In genomic region chr10:90047243-90047729, GRCh38 we compare ENCODE assay signal across 11 cellular contexts.
A peak's percentile ranks its signal among the peaks of the same experiment; 100 is the strongest.
DNase-seq lines count a peak whose midpoint lies in the region; ATAC-seq, FAIRE-seq and TF ChIP-seq lines count a peak whose summit lies in the region.
"Had no signal": no experiment of that assay in that cellular context is flagged by ENCODE, and none has a peak within 500 bp of the region (broad histone marks: within the 10 kb centered on the region; RNA-seq: fewer than 3 reads in every experiment).

No MANE protein-coding gene starts in this region.

- no peak for DNase-seq in GM12892 (ENCODE audit: insufficient read length)
- peak; percentile 0 for DNase-seq in NCI-H69 (lab: John Stamatoyannopoulos, UW)
- no peak for DNase-seq in activated CD8-positive, alpha-beta memory T cell treated with anti-CD3 and anti-CD28 coated beads, Interleukin-2, amount 50 U/mL, for 48 hours
- DNase-seq in spleen: no peak
- DNase-seq in AG08396 (ENCODE audit: low spot score): no peak
- no peak for DNase-seq in ACHN
- DNase-seq: DMS 273 treated with DMSO at 0.1 percent for 48 hours, hippocampal formation, ovary had no signal

- in situ Hi-C loops in ACHN (cut with HindIII; ENCODE audit: low pct_ligation_motif_present, low pct_unique_long_range_greater_than_20kb, low sequenced_read_pairs): no loop called here

- peak; percentile 90 for ATAC-seq in GM19455 (IDR thresholded peaks at IDR 0.05; ENCODE audit: unreplicated experiment)
- peak; percentile 78 for ATAC-seq in HG03039 (IDR thresholded peaks at IDR 0.05; ENCODE audit: unreplicated experiment)

- peak overlapping the region in 2 of 8 donors; percentile 4 to 45 for H3K27ac ChIP-seq in spleen
- H3K27ac ChIP-seq: ovary had no signal

- H3K9me3 ChIP-seq in spleen: peaks cover 0 to 15% (median 5%) of the 10 kb centered on the region in 8 donors
- H3K9me3 ChIP-seq: ovary had no signal

- TF ChIP-seq CTCF in spleen (IDR thresholded peaks at IDR 0.05 in 8 of 11, conservative IDR thresholded peaks at IDR 0.05 in 3 of 11): no peak

- no peak overlapping the region for H3K4me3 ChIP-seq in spleen
- H3K4me3 ChIP-seq: ovary had no signal

- intact Hi-C loops in spleen (cut with DNase I; ENCODE audit: low total_unique reads): no loop called here

- H3K4me1 ChIP-seq in spleen: peaks cover 0 to 14% (median 0%) of the 10 kb centered on the region in 6 donors

- TF ChIP-seq POLR2A in GM12892 (IDR thresholded peaks at IDR 0.05; ENCODE audit: low read depth, low read length) (no peak), spleen (IDR thresholded peaks at IDR 0.05) (no peak)

- WGBS in spleen, 5 donors: 55 to 64% (median 59%) methylated on average over 3 of the region's 3 CpGs

- H3K36me3 ChIP-seq in spleen: no peaks in the 10 kb centered on the region
- H3K36me3 ChIP-seq: ovary had no signal

- H3K27me3 ChIP-seq in spleen (replicated peaks in 1 of 7): peaks cover 0 to 9% (median 0%) of the 10 kb centered on the region in 7 donors
- H3K27me3 ChIP-seq: ovary had no signal

- peak; percentile 90 for FAIRE-seq in GM12892 (lab: Jason Lieb, UNC)
